1 cellular context compared by ENCODE assay signal in genomic region chr22:35328472-35328885, GRCh38.
TF ChIP-seq lines count a peak whose summit lies in the region.

No MANE protein-coding gene starts in this region.

TF ChIP-seq in IMR-90, 13 proteins besides CTCF, POLR2A, EP300 and RAD21:
- TF ChIP-seq FOS (IDR thresholded peaks at IDR 0.05; ENCODE audit: low read depth, low read length) (no peak), MAZ (IDR thresholded peaks at IDR 0.05; ENCODE audit: borderline replicate concordance, low read depth, low read length) (no peak), BHLHE40 (IDR thresholded peaks at IDR 0.05; ENCODE audit: low read depth, low read length) (no peak), USF2 (IDR thresholded peaks at IDR 0.05; ENCODE audit: low read depth, low read length) (no peak), CEBPB (IDR thresholded peaks at IDR 0.05; ENCODE audit: low read depth, low read length) (no peak), ELK1 (IDR thresholded peaks at IDR 0.05; ENCODE audit: borderline replicate concordance, low read depth, low read length) (no peak), RCOR1 (IDR thresholded peaks at IDR 0.05; ENCODE audit: insufficient replicate concordance, low read length) (no peak), MXI1 (IDR thresholded peaks at IDR 0.05; ENCODE audit: borderline replicate concordance, low read depth, low read length) (no peak), MAFK (IDR thresholded peaks at IDR 0.05; ENCODE audit: low read depth, low read length) (no peak), RFX5 (IDR thresholded peaks at IDR 0.05; ENCODE audit: low read depth, low read length) (no peak), CHD1 (IDR thresholded peaks at IDR 0.05; ENCODE audit: low read depth, low read length) (no peak), SMC3 (IDR thresholded peaks at IDR 0.05; ENCODE audit: low read depth, low read length) (no peak), NFE2L2 (IDR thresholded peaks at IDR 0.05; ENCODE audit: low read depth, low read length) (no peak)
